ENCODE assay signal across 11 cellular contexts in genomic region chr15:47384316-47384715, GRCh38.
DNase-seq lines count a peak whose midpoint lies in the region; ATAC-seq and TF ChIP-seq lines count a peak whose summit lies in the region.
"Had no signal": no experiment of that assay in that cellular context is flagged by ENCODE, and none has a peak within 500 bp of the region (broad histone marks: within the 10 kb centered on the region; RNA-seq: fewer than 3 reads in every experiment).

No MANE protein-coding gene starts in this region.

- ATAC-seq in GM21737 (IDR thresholded peaks at IDR 0.05; ENCODE audit: unreplicated experiment), result no peak
- ATAC-seq in GM18498 (IDR thresholded peaks at IDR 0.05; ENCODE audit: unreplicated experiment), result no peak
- ATAC-seq in GM18861 (IDR thresholded peaks at IDR 0.05; ENCODE audit: unreplicated experiment), result no peak

- H3K4me3 ChIP-seq in AG09309 (ENCODE audit: control insufficient read depth, low read depth, low read length) (no peak overlapping the region), choroid plexus epithelial cell (ENCODE audit: low read depth, low read length) (no peak overlapping the region)
- H3K4me3 ChIP-seq: spleen had no signal

- DNase-seq in AG09309 (ENCODE audit: low read depth) (peak; percentile 10), NCI-H2171 (lab: John Stamatoyannopoulos, UW) (peak; percentile 11), choroid plexus epithelial cell (ENCODE audit: low read depth) (peak; percentile 95), kidney tubule cell (ENCODE audit: low spot score) (peak; percentile 62), glomerular visceral epithelial cell (ENCODE audit: extremely low spot score) (no peak)
- DNase-seq: activated CD4-positive, alpha-beta T cell treated with anti-CD3 and anti-CD28 coated beads, Interleukin-2, amount 50 U/mL, for 48 hours; NCI-H146; spleen had no signal

- no peak for TF ChIP-seq CTCF in AG09309 (IDR thresholded peaks at IDR 0.05; ENCODE audit: control insufficient read depth, insufficient read depth, low read depth, low read length, missing control alignments)
- TF ChIP-seq CTCF in choroid plexus epithelial cell (conservative IDR thresholded peaks at IDR 0.05; ENCODE audit: low read depth, low read length), result peak; percentile 8
